In the genomic region with DNA sequence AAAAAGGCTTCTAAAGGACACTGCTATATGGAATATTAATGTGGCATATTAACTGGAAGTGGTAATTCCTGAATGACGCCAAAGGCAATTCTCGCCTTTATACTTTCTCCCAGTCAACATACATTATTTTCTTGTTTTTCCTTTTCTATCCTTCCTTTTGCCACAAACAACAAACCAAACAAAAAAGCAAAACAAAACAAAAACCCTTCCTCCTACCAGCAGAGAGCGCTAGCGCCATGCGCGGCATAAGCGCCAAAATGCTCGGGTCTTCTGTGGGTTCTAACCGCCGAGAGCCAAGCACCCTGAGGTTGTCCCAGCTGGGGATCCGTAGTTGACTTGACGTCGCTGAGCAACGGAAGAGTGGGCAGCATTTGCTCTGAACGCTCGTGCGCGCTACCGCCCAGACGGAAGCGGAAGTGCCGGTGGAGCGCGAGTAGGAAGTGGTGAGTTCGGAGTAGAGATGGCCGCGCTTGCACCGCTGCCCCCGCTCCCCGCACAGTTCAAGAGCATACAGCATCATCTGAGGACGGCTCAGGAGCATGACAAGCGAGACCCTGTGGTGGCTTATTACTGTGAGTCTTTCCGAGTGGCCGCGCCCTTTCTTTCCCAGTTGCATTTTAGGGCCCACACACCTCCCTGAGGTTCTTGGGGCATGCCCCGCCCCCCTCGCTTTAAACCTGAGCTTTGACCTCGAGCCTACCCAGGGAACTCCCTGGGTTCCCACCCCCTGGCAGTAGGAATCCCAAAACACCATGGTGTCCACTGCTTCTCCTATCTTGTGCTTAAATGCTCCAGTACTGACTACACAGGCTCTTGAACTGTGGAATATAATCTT, we compare ENCODE assay signal across 8 cellular contexts. TPM values are rescaled to one million over a fixed set of nuclear protein-coding genes. Genes with fewer than 3 reads are reported as not detected.
DNase-seq lines count a peak whose midpoint lies in the region; ATAC-seq, FAIRE-seq and TF ChIP-seq lines count a peak whose summit lies in the region.

A gene (minus strand): TSS at position 295 of the 835 bp plus-strand sequence. CDS start 58,464 bp downstream, outside the sequence.
A gene with protein sequence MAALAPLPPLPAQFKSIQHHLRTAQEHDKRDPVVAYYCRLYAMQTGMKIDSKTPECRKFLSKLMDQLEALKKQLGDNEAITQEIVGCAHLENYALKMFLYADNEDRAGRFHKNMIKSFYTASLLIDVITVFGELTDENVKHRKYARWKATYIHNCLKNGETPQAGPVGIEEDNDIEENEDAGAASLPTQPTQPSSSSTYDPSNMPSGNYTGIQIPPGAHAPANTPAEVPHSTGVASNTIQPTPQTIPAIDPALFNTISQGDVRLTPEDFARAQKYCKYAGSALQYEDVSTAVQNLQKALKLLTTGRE (plus strand): TSS at position 436 of the 835 bp plus-strand sequence. CDS start 25 bp downstream, at position 461.

- H3K27ac ChIP-seq in keratinocyte (ENCODE audit: control insufficient read depth, insufficient read depth, low read length): peak within 1 kb of the TSS; percentile 67

- peak within 1 kb of the TSS; percentile 92 for H2AFZ ChIP-seq in keratinocyte (ENCODE audit: control insufficient read depth, low read length)

- peaks cover 13% of the 10 kb centered on the region for H3K4me1 ChIP-seq in keratinocyte (ENCODE audit: control insufficient read depth, extremely low read depth, insufficient read depth, low read length)

- peak within 1 kb of the TSS; percentile 78 to 99 (median 95) for H3K4me3 ChIP-seq in keratinocyte (ENCODE audit: control insufficient read depth in 2 of 3, extremely low read depth in 1 of 3, insufficient read depth in 2 of 3, low read depth in 1 of 3, low read length in 3 of 3)

- no peaks in the 10 kb centered on the region for H4K20me1 ChIP-seq in keratinocyte (ENCODE audit: control insufficient read depth, extremely low read depth, insufficient read depth, low read length)

- H3K9ac ChIP-seq in keratinocyte (ENCODE audit: control insufficient read depth, extremely low read depth, insufficient read depth, low read length): peak within 1 kb of the TSS; percentile 78

- dilution Hi-C loops in keratinocyte (cut with MboI; ENCODE audit: extremely low pct_ligation_motif_present, low sequenced_read_pairs): no loop called here

- FAIRE-seq in keratinocyte (lab: Jason Lieb, UNC): peak; percentile 92

- no peaks in the 10 kb centered on the region for H3K9me3 ChIP-seq in keratinocyte (ENCODE audit: control insufficient read depth, low read depth, low read length)

- ATAC-seq in GM19023 (IDR thresholded peaks at IDR 0.05; ENCODE audit: unreplicated experiment): peak; percentile 100
- peak; percentile 99 for ATAC-seq in HG03280 (IDR thresholded peaks at IDR 0.05; ENCODE audit: unreplicated experiment)

- H3K4me2 ChIP-seq in keratinocyte (ENCODE audit: control insufficient read depth, extremely low read depth, insufficient read depth, low read depth, low read length): peak within 1 kb of the TSS; percentile 90

- DNase-seq in AG20443 (ENCODE audit: low spot score) (peak; percentile 97), NCI-H345 (lab: John Stamatoyannopoulos, UW) (peak; percentile 99), cerebellar nuclear complex (lab: John Stamatoyannopoulos, UW) (peak; percentile 57 to 90), keratinocyte (ENCODE audit: low read depth, low spot score) (peak; percentile 84)
- DNase-seq in activated CD4-positive, CD25-positive, alpha-beta regulatory T cell treated with anti-CD3 and anti-CD28 coated beads, Interleukin-2, amount 50 U/mL, for 16 hours (ENCODE audit: low read depth, low spot score): peak; percentile 96
- peak; percentile 86 to 88 for DNase-seq in stimulated activated CD4-positive, alpha-beta T cell treated with anti-CD3 and anti-CD28 coated beads, Interleukin-15, amount 100 ng/mL, for 1 hour (ENCODE audit: low read depth in 1 of 2, low spot score in 1 of 2)

- peaks cover 49% of the 10 kb centered on the region for H3K79me2 ChIP-seq in keratinocyte (ENCODE audit: control insufficient read depth, insufficient read depth, low read length)

- H3K9me1 ChIP-seq in keratinocyte (ENCODE audit: control insufficient read depth, extremely low read depth, insufficient read depth, low read length): no peaks in the 10 kb centered on the region

- no peaks in the 10 kb centered on the region for H3K27me3 ChIP-seq in keratinocyte (ENCODE audit: control insufficient read depth, extremely low read depth, insufficient read depth, low read length)

- TF ChIP-seq CTCF in keratinocyte (optimal IDR thresholded peaks at IDR 0.05 in 1 of 3, IDR thresholded peaks at IDR 0.05 in 1 of 3, conservative IDR thresholded peaks at IDR 0.05 in 1 of 3; ENCODE audit: extremely low read depth in 1 of 3, insufficient read depth in 2 of 3, low read length in 3 of 3): peak; percentile 77 to 93 (median 89)

- peaks cover 0 to 4% of the 10 kb centered on the region in 2 experiments for H3K36me3 ChIP-seq in keratinocyte (ENCODE audit: control insufficient read depth in 2 of 2, extremely low read depth in 1 of 2, insufficient read depth in 2 of 2, low read length in 2 of 2)

RNA-seq across cellular contexts. Expression of the first gene that starts in this region (rescaled TPM):
- 0.04 TPM in 1 of 3 replicates, not detected in the others for polyA plus RNA-seq in keratinocyte
- not detected for polyA plus RNA-seq in keratinocyte (2011; ENCODE audit: low read depth)
- not detected in 2 replicates for polyA plus RNA-seq in keratinocyte (2011; cell fraction: cytosol; rRNA removed)
- polyA plus RNA-seq in keratinocyte (2011; cell fraction: nucleus; rRNA removed): not detected in 2 replicates
- polyA plus RNA-seq in keratinocyte (2012; ENCODE audit: low replicate concordance): not detected in 2 replicates
- polyA minus RNA-seq in keratinocyte: not detected in 3 replicates
- polyA minus RNA-seq in keratinocyte (2011; cell fraction: cytosol; rRNA and poly(A)+ RNA removed): not detected
- polyA minus RNA-seq in keratinocyte (2011; cell fraction: nucleus; rRNA and poly(A)+ RNA removed): not detected in 2 replicates

RNA-seq across cellular contexts. Expression of the second gene that starts in this region (rescaled TPM):
- 81.5 to 97.4 TPM (median 97.4 TPM) in 3 replicates for polyA plus RNA-seq in keratinocyte
- 54.9 TPM for polyA plus RNA-seq in keratinocyte (2011; ENCODE audit: low read depth)
- 67.7 and 135 TPM in 2 replicates for polyA plus RNA-seq in keratinocyte (2011; cell fraction: cytosol; rRNA removed)
- polyA plus RNA-seq in keratinocyte (2011; cell fraction: nucleus; rRNA removed): 61.6 and 64.3 TPM in 2 replicates
- 48.7 and 49.8 TPM in 2 replicates for polyA plus RNA-seq in keratinocyte (2012; ENCODE audit: low replicate concordance)
- polyA minus RNA-seq in keratinocyte: 25.1 to 101 TPM (median 79.6 TPM) in 3 replicates
- polyA minus RNA-seq in keratinocyte (2011; cell fraction: cytosol; rRNA and poly(A)+ RNA removed): 42.0 TPM
- 29.2 and 49.4 TPM in 2 replicates for polyA minus RNA-seq in keratinocyte (2011; cell fraction: nucleus; rRNA and poly(A)+ RNA removed)

Comparison
In these comparisons a context has a peak if more than half of its experiments do, and no peak if none do; other contexts are left out.
1. Peak in every context shown above with its lines: DNase-seq, ATAC-seq, H3K4me3 ChIP-seq and H3K27ac ChIP-seq.